Comparison of ENCODE assay signal across 13 cellular contexts in the genomic region with DNA sequence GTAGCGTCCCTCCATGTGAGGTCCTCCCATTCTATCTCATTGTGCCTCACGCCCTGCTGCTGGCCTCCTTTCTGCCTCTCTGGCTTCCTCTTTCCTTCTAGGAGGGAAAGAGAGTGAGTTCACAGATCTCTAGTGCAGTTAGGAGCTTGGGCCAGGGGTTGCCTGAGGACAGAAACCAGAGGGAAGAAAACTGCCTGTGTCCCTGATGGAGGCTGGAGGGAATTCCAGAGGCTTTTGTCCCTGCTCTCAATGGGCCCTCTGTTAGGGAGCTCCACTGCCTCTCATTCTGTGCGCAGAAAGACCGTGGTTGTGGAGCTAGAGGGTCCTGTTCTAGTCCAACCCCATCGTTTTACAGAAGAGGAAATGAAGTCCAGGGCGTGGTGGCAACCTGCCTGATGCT. TPM values are rescaled to one million over a fixed set of nuclear protein-coding genes. Genes with fewer than 3 reads are reported as not detected.
DNase-seq lines count a peak whose midpoint lies in the region; ATAC-seq and TF ChIP-seq lines count a peak whose summit lies in the region.
"Had no signal": no experiment of that assay in that cellular context is flagged by ENCODE, and none has a peak within 500 bp of the region (broad histone marks: within the 10 kb centered on the region; RNA-seq: fewer than 3 reads in every experiment).

No MANE protein-coding gene starts in this region.

- TF ChIP-seq CTCF in right atrium auricular region (IDR thresholded peaks at IDR 0.05) (no peak), vagina (IDR thresholded peaks at IDR 0.05) (no peak)

- DNase-seq in right atrium auricular region (ENCODE audit: low spot score) (no peak), cardiac septum (ENCODE audit: low spot score) (no peak), vagina (ENCODE audit: extremely low spot score in 2 of 2) (no peak), mesenteric fat pad (ENCODE audit: low spot score) (no peak), mucosa of gallbladder (ENCODE audit: low spot score) (no peak)
- DNase-seq in stimulated activated naive CD8-positive, alpha-beta T cell treated with anti-CD3 and anti-CD28 coated beads, Interleukin-15, Interleukin-2, amounts not matched to agents 100 U/mL and 50 U/mL, for 24 hours, result no peak
- DNase-seq: ACHN; activated effector memory CD4-positive, alpha-beta T cell treated with Interleukin-2 at 50 U/mL for 16 hours; effector CD8-positive, alpha-beta T cell; stimulated activated CD4-positive, alpha-beta T cell treated with anti-CD3 and anti-CD28 coated beads, Interleukin-15, amount 100 ng/mL, for 24 hours; T1000 had no signal

- H3K27me3 Mint-ChIP-seq in dendritic cell treated with granulocyte-macrophage colony-stimulating factor and Interleukin-4, amounts not matched to agents 40 ng/mL and 50 ng/mL, for 4 days, result no peaks in the 10 kb centered on the region

- H3K27me3 ChIP-seq in right atrium auricular region (no peaks in the 10 kb centered on the region), muscle layer of colon (ENCODE audit: control insufficient read depth in 1 of 2, insufficient read depth in 2 of 2, low read length in 2 of 2) (no peaks in the 10 kb centered on the region), vagina (no peaks in the 10 kb centered on the region)

- intact Hi-C loops in cardiac septum (cut with DNase I), result no loop called here
- intact Hi-C loops in dendritic cell treated with granulocyte-macrophage colony-stimulating factor and Interleukin-4, amounts not matched to agents 40 ng/mL and 50 ng/mL, for 4 days (cut with micrococcal nuclease), result no loop called here
- intact Hi-C loops in vagina (cut with DNase I), result no loop called here

- H3K9ac ChIP-seq in muscle layer of colon (ENCODE audit: low read length), result no peak overlapping the region

- H3K4me1 ChIP-seq in right atrium auricular region (peaks cover 3 to 53% of the 10 kb centered on the region in 2 donors), muscle layer of colon (ENCODE audit: insufficient read depth, low read length) (peaks cover 52% of the 10 kb centered on the region), vagina (peaks cover 67% of the 10 kb centered on the region)

- H3K27ac ChIP-seq in right atrium auricular region (peak overlapping the region; percentile 47 to 48), muscle layer of colon (ENCODE audit: low read depth, low read length) (peak overlapping the region; percentile 19), vagina (peak overlapping the region; percentile 97)

- ATAC-seq in stimulated activated naive CD8-positive, alpha-beta T cell treated with anti-CD3 and anti-CD28 coated beads, Interleukin-15, Interleukin-2, amounts not matched to agents 100 U/mL and 50 U/mL, for 24 hours, result no peak

- peak overlapping the region; percentile 10 for H3K4me3 Mint-ChIP-seq in dendritic cell treated with granulocyte-macrophage colony-stimulating factor and Interleukin-4, amounts not matched to agents 40 ng/mL and 50 ng/mL, for 4 days

- H3K27ac Mint-ChIP-seq in dendritic cell treated with granulocyte-macrophage colony-stimulating factor and Interleukin-4, amounts not matched to agents 40 ng/mL and 50 ng/mL, for 4 days, result peak overlapping the region; percentile 54

- H3K36me3 ChIP-seq in right atrium auricular region (peaks cover 6% of the 10 kb centered on the region), muscle layer of colon (ENCODE audit: insufficient read depth, low read length) (peaks cover 48% of the 10 kb centered on the region), vagina (peaks cover 0 to 10% of the 10 kb centered on the region in 2 donors)

- H3K4me3 ChIP-seq in right atrium auricular region (no peak overlapping the region), muscle layer of colon (ENCODE audit: low read depth in 1 of 2, low read length in 2 of 2) (peak overlapping the region in 1 of 2 donors; percentile 6), vagina (no peak overlapping the region)

- no peak for TF ChIP-seq POLR2A in vagina (IDR thresholded peaks at IDR 0.05)

- H3K9me3 Mint-ChIP-seq in dendritic cell treated with granulocyte-macrophage colony-stimulating factor and Interleukin-4, amounts not matched to agents 40 ng/mL and 50 ng/mL, for 4 days, result no peaks in the 10 kb centered on the region

- H3K9me3 ChIP-seq in right atrium auricular region (no peaks in the 10 kb centered on the region), muscle layer of colon (ENCODE audit: low read length) (no peaks in the 10 kb centered on the region), vagina (no peaks in the 10 kb centered on the region)

- peaks cover 91% of the 10 kb centered on the region for H3K36me3 Mint-ChIP-seq in dendritic cell treated with granulocyte-macrophage colony-stimulating factor and Interleukin-4, amounts not matched to agents 40 ng/mL and 50 ng/mL, for 4 days (ENCODE audit: low read depth)

- peaks cover 64% of the 10 kb centered on the region for H3K4me1 Mint-ChIP-seq in dendritic cell treated with granulocyte-macrophage colony-stimulating factor and Interleukin-4, amounts not matched to agents 40 ng/mL and 50 ng/mL, for 4 days (ENCODE audit: low read depth)

RNA-seq across cellular contexts. Expression of a gene that starts 4.6 kb away (rescaled TPM):
- 10 to 100 TPM in 1 of 2 donors, 1 to 10 TPM in 1; 8.5 to 26.5 TPM for total RNA-seq in right atrium auricular region
- total RNA-seq in cardiac septum, result 8.6 TPM
- 24.1 TPM for total RNA-seq in vagina
- 28.7 TPM for total RNA-seq in mesenteric fat pad
- 37.8 TPM for total RNA-seq in mucosa of gallbladder

RNA-seq across cellular contexts. Expression of a gene that starts 18.8 kb away (rescaled TPM):
- total RNA-seq in right atrium auricular region (10 to 100 TPM; 14.6 to 16.1 TPM), cardiac septum (19.8 TPM), vagina (28.0 TPM), mesenteric fat pad (19.2 TPM), mucosa of gallbladder (49.8 TPM)

RNA-seq across cellular contexts. Expression of a gene that starts 31.1 kb away (rescaled TPM):
- total RNA-seq in right atrium auricular region (10 to 100 TPM; 10.5 to 23.7 TPM), cardiac septum (6.3 TPM), vagina (125 TPM), mesenteric fat pad (30.5 TPM), mucosa of gallbladder (20.1 TPM)

RNA-seq across cellular contexts. Expression of a gene that starts 53.6 kb away (rescaled TPM):
- total RNA-seq in right atrium auricular region, result 100 to 1,000 TPM; 140 to 260 TPM
- total RNA-seq in cardiac septum, result 3.2 TPM
- 1.7 TPM for total RNA-seq in vagina
- not detected for total RNA-seq in mesenteric fat pad
- 584 TPM for total RNA-seq in mucosa of gallbladder

Comparison
In these comparisons a context has a peak if more than half of its experiments do, and no peak if none do; other contexts are left out.
1. H3K27ac ChIP-seq: peak in every context shown above with its lines; median percentile 97 in vagina; 48 in right atrium auricular region; 19 in muscle layer of colon.